Comparison of ENCODE assay signal across 17 cellular contexts in the genomic region with DNA sequence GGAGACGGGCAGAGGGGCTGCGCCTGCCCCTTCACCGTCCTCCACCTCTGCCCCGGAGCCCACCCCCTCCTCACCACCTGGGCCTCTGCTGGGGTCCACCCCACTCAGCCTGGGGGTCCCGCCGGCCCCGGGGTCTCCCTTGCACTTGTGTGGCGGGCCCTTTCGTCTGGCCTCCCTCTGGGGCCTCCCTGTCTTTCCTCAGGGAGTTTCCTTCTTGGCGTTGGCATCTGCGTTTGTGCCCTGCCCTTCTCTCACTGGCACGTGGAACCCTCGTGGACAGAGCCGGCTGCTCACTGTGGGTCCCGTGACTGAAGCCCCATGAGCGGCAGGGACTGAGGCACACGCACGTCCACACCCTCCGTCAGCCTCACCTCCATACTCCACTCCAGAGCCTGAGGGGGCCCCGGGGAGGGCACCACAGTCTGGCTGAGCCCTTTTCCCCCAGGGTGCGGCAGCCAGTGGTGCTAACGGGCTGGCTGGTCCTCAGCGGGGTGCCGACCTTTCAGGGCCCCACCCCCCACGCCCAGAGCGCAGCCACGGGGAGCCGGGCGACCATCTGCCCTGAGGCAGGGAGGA.
"Had no signal": no experiment of that assay in that cellular context is flagged by ENCODE, and none has a peak within 500 bp of the region (broad histone marks: within the 10 kb centered on the region; RNA-seq: fewer than 3 reads in every experiment).

No MANE protein-coding gene starts in this region.

- H3K4me1 ChIP-seq: tibial artery had no signal

- H3K36me3 ChIP-seq: WERI-Rb-1 had no signal

- H3K4me2 ChIP-seq: SK-N-SH had no signal

- H3K9me3 ChIP-seq: SK-N-SH had no signal

- H3K4me3 ChIP-seq: tibial artery had no signal

- H3K27ac ChIP-seq: epithelial cell of prostate, tibial artery, WERI-Rb-1 had no signal

- ATAC-seq: natural killer cell treated with Interleukin-12 subunit alpha and Interleukin-12 subunit beta and Interleukin-15 and Interleukin-18, amount 100 ng/mL, for 72 hours had no signal

- H3K27me3 ChIP-seq: tibial artery had no signal

- DNase-seq: activated CD4-positive, CD25-positive, alpha-beta regulatory T cell treated with anti-CD3 and anti-CD28 coated beads, Interleukin-2, amount 50 U/mL, for 72 hours; activated CD8-positive, alpha-beta memory T cell treated with anti-CD3 and anti-CD28 coated beads for 24 hours; activated naive CD4-positive, alpha-beta T cell treated with anti-CD3 and anti-CD28 coated beads for 36 hours; activated naive CD8-positive, alpha-beta T cell treated with anti-CD3 and anti-CD28 coated beads, Interleukin-2, amount 10 ng/mL, durations not matched to agents 7 days and 5 days; activated T-cell treated with anti-CD3 and anti-CD28 coated beads, Interleukin-2, amount 50 U/mL, for 48 hours; amniotic stem cell; cerebellar nuclear complex; cortex of kidney; endodermal cell; kidney; midbrain; SK-N-SH; stimulated activated CD4-positive, alpha-beta T cell treated with anti-CD3 and anti-CD28 coated beads, Interleukin-4, amount 100 ng/mL, for 24 hours; WERI-Rb-1 had no signal
